In genomic region chr6:28719275-28719940, GRCh38 we compare ENCODE assay signal across 13 cellular contexts.
DNase-seq lines count a peak whose midpoint lies in the region; ATAC-seq and TF ChIP-seq lines count a peak whose summit lies in the region.
"Had no signal": no experiment of that assay in that cellular context is flagged by ENCODE, and none has a peak within 500 bp of the region (broad histone marks: within the 10 kb centered on the region; RNA-seq: fewer than 3 reads in every experiment).

No MANE protein-coding gene starts in this region.

- no peaks in the 10 kb centered on the region for H3F3A ChIP-seq in GM23338 (replicated peaks; ENCODE audit: low read depth)

- H2AFZ ChIP-seq in GM23338 = no peak overlapping the region

- in situ Hi-C loops in brain microvascular endothelial cell (cut with HindIII; ENCODE audit: low pct_ligation_motif_present, low sequenced_read_pairs) = no loop called here

- DNase-seq in A172 (ENCODE audit: low spot score) = peak; percentile 75
- peak; percentile 72 for DNase-seq in GM23338 (ENCODE audit: low spot score)
- DNase-seq in NCI-H69 (lab: John Stamatoyannopoulos, UW) = peak; percentile 65
- DNase-seq in brain microvascular endothelial cell = peak; percentile 69
- no peak for DNase-seq in testis
- no peak for DNase-seq in effector memory CD8-positive, alpha-beta T cell
- DNase-seq in upper lobe of right lung = no peak
- DNase-seq: CD8-positive, alpha-beta memory T cell; foreskin melanocyte; T-helper 9 cell had no signal

- H3K4me2 ChIP-seq in GM23338 = no peak overlapping the region

- TF ChIP-seq POLR2A in testis (IDR thresholded peaks at IDR 0.05) = no peak

- H3K36me3 Mint-ChIP-seq in GM23338 (ENCODE audit: low read depth) = no peaks in the 10 kb centered on the region
- no peaks in the 10 kb centered on the region for H3K36me3 Mint-ChIP-seq in effector memory CD8-positive, alpha-beta T cell (ENCODE audit: insufficient read depth)

- TF ChIP-seq CTCF in GM23338 (conservative IDR thresholded peaks at IDR 0.05; ENCODE audit: low read depth in 2 of 2) = no peak
- TF ChIP-seq CTCF in brain microvascular endothelial cell (IDR thresholded peaks at IDR 0.05; ENCODE audit: low read depth, low read length, missing control alignments) = no peak
- TF ChIP-seq CTCF in testis (IDR thresholded peaks at IDR 0.05) = no peak
- TF ChIP-seq CTCF in upper lobe of right lung (IDR thresholded peaks at IDR 0.05) = no peak

- H3K4me3 ChIP-seq in GM23338 (no peak overlapping the region), brain microvascular endothelial cell (ENCODE audit: low read depth, low read length) (no peak overlapping the region), testis (no peak overlapping the region), upper lobe of right lung (no peak overlapping the region)
- H3K4me3 ChIP-seq: skin epidermis, thoracic aorta had no signal

- no peaks in the 10 kb centered on the region for H3K9me2 ChIP-seq in GM23338 (ENCODE audit: insufficient read depth)

- H3K9me3 Mint-ChIP-seq in GM23338 = peaks cover 2% of the 10 kb centered on the region; the same call in 1 of the 3 replicates
- H3K9me3 Mint-ChIP-seq in effector memory CD8-positive, alpha-beta T cell = no peaks in the 10 kb centered on the region

- H3K27me3 ChIP-seq in GM23338 (ENCODE audit: insufficient read depth) = no peaks in the 10 kb centered on the region
- H3K27me3 ChIP-seq in brain microvascular endothelial cell (replicated peaks) = no peaks in the 10 kb centered on the region
- H3K27me3 ChIP-seq in testis = no peaks in the 10 kb centered on the region
- peaks cover 49% of the 10 kb centered on the region for H3K27me3 ChIP-seq in upper lobe of right lung

- H3K27ac ChIP-seq in GM23338 (ENCODE audit: low read depth) = no peak overlapping the region
- H3K27ac ChIP-seq in brain microvascular endothelial cell = no peak overlapping the region
- H3K27ac ChIP-seq in testis = no peak overlapping the region
- no peak overlapping the region for H3K27ac ChIP-seq in upper lobe of right lung
- H3K27ac ChIP-seq: skin epidermis, thoracic aorta had no signal

- H3K27ac Mint-ChIP-seq in GM23338 = no peak overlapping the region
- H3K27ac Mint-ChIP-seq in effector memory CD8-positive, alpha-beta T cell = no peak overlapping the region
- H3K27ac Mint-ChIP-seq: CD8-positive, alpha-beta memory T cell had no signal

- WGBS in testis, 2 donors = 11 to 16% methylated on average over 11 of the region's 11 CpGs

- no peaks in the 10 kb centered on the region for H3K4me1 ChIP-seq in GM23338 (ENCODE audit: insufficient read depth)
- H3K4me1 ChIP-seq in testis = no peaks in the 10 kb centered on the region
- no peaks in the 10 kb centered on the region for H3K4me1 ChIP-seq in upper lobe of right lung

- no peaks in the 10 kb centered on the region for H4K20me1 ChIP-seq in GM23338 (replicated peaks; ENCODE audit: insufficient read depth)

- no peaks in the 10 kb centered on the region for H3K36me3 ChIP-seq in GM23338 (ENCODE audit: insufficient read depth)
- H3K36me3 ChIP-seq in brain microvascular endothelial cell (replicated peaks) = no peaks in the 10 kb centered on the region
- H3K36me3 ChIP-seq in testis (ENCODE audit: low read depth, missing control alignments) = no peaks in the 10 kb centered on the region
- H3K36me3 ChIP-seq in upper lobe of right lung = no peaks in the 10 kb centered on the region
- H3K36me3 ChIP-seq: thoracic aorta had no signal

- ATAC-seq in GM23338 (peak; percentile 88), HG03135 (IDR thresholded peaks at IDR 0.05; ENCODE audit: unreplicated experiment) (no peak), upper lobe of right lung (no peak)
- no peak for ATAC-seq in effector memory CD8-positive, alpha-beta T cell (replicated peaks)

- H3K4me1 Mint-ChIP-seq in GM23338 = peaks cover 8% of the 10 kb centered on the region; the same call in 2 of the 3 replicates
- H3K4me1 Mint-ChIP-seq in effector memory CD8-positive, alpha-beta T cell (ENCODE audit: low read depth in 2 of 2) = no peaks in the 10 kb centered on the region
- H3K4me1 Mint-ChIP-seq: CD8-positive, alpha-beta memory T cell had no signal

- H3K4me3 Mint-ChIP-seq in GM23338 = peak overlapping the region; percentile 60
- no peak overlapping the region for H3K4me3 Mint-ChIP-seq in effector memory CD8-positive, alpha-beta T cell
- H3K4me3 Mint-ChIP-seq: CD8-positive, alpha-beta memory T cell had no signal

- intact Hi-C loops in testis (cut with DNase I; ENCODE audit: low total_unique reads) (no loop called here), upper lobe of right lung (cut with DNase I) (no loop called here)

- H3K9me3 ChIP-seq in testis (no peaks in the 10 kb centered on the region), upper lobe of right lung (no peaks in the 10 kb centered on the region)
- H3K9me3 ChIP-seq: thoracic aorta had no signal

- H3K27me3 Mint-ChIP-seq in GM23338 (ENCODE audit: insufficient read depth, low read depth, poor library complexity) = peaks cover 23% of the 10 kb centered on the region
- peaks cover 72 to 91% of the 10 kb centered on the region in 2 donors for H3K27me3 Mint-ChIP-seq in effector memory CD8-positive, alpha-beta T cell

- no peaks in the 10 kb centered on the region for H3K79me2 ChIP-seq in GM23338 (replicated peaks; ENCODE audit: insufficient read depth)

TF ChIP-seq in GM23338, 12 proteins besides CTCF, POLR2A, EP300 and RAD21:
- 0 out of 2 replicates have a peak, but pooled peaks have one; percentile 25 for TF ChIP-seq CREB1 (CRISPR knock-in tag; IDR thresholded peaks at IDR 0.05; ENCODE audit: low read depth)
- no peak for TF ChIP-seq NANOG (IDR thresholded peaks at IDR 0.05; ENCODE audit: borderline replicate concordance)

Comparison
In these comparisons a context has a peak if more than half of its experiments do, and no peak if none do; other contexts are left out.
1. DNase-seq: peak in A172 (single experiment), GM23338 (single experiment), NCI-H69 (single experiment) and brain microvascular endothelial cell (single experiment); none in testis (single experiment), effector memory CD8-positive, alpha-beta T cell (0 of 3) and upper lobe of right lung (single experiment).